ENCODE assay signal across 9 cellular contexts in the genomic region with DNA sequence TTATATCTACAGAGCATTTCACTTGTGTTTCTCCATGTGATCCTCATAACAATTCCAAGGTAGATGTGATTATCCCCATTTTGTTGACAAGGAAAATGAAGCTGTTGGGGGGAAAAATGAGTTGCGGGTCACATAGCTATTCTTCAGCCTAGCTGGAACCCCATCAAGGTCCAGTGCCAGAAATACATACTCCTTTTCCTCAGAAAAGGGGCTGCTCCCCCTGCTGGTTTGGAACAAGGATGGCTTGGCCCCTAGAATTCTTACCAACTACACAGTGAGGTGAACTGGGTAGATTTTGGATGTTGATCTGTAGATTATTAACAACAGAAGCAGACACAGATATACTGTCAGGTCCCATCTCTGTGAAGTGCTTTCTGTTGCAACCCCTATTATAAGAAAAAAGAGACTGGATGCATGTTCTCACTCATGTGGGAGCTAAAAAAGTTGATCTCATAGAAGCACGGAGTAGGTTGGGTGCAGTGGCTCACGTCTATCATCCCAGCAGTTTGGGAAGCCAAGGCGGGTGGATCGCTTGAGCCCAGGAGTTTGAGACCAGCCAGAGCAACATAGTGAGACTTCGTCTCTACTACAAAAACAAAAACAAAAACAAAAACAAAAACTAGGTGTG. TPM values are rescaled to one million over a fixed set of nuclear protein-coding genes. Genes with fewer than 3 reads are reported as not detected.
A peak's percentile ranks its signal among the peaks of the same experiment; 100 is the strongest.
DNase-seq lines count a peak whose midpoint lies in the region; ATAC-seq, FAIRE-seq and TF ChIP-seq lines count a peak whose summit lies in the region.
"Had no signal": no experiment of that assay in that cellular context is flagged by ENCODE, and none has a peak within 500 bp of the region (broad histone marks: within the 10 kb centered on the region; RNA-seq: fewer than 3 reads in every experiment).

No MANE protein-coding gene starts in this region.

- H3K4me1 ChIP-seq in astrocyte (ENCODE audit: insufficient read depth, low read length) (peaks cover 5% of the 10 kb centered on the region), stomach (peaks cover 0 to 11% (median 5%) of the 10 kb centered on the region in 4 donors)

- TF ChIP-seq EP300 in stomach (IDR thresholded peaks at IDR 0.05) = no peak

- H3K4me3 Mint-ChIP-seq in astrocyte (ENCODE audit: unreplicated experiment) = peak overlapping the region; percentile 21

- no peak overlapping the region for H3K27ac Mint-ChIP-seq in astrocyte (ENCODE audit: unreplicated experiment)

- H3K4me1 Mint-ChIP-seq in astrocyte (ENCODE audit: low read depth, unreplicated experiment) = peaks cover 5% of the 10 kb centered on the region

- FAIRE-seq in astrocyte (lab: Jason Lieb, UNC) = peak; percentile 64

- no peaks in the 10 kb centered on the region for H3K9me3 Mint-ChIP-seq in astrocyte (ENCODE audit: unreplicated experiment)

- DNase-seq in DMS 273 (lab: John Stamatoyannopoulos, UW; ENCODE audit: unreplicated experiment) = peak; percentile 67
- no peak for DNase-seq in DMS 273 treated with DMSO at 0.1 percent for 48 hours (lab: John Stamatoyannopoulos, UW)
- peak; percentile 71 for DNase-seq in RKO (ENCODE audit: low spot score)
- DNase-seq in astrocyte (ENCODE audit: low read depth) = peak; percentile 42
- DNase-seq in iris pigment epithelial cell (ENCODE audit: low read depth) = peak; percentile 66
- DNase-seq in stomach = peak; percentile 37
- no peak for DNase-seq in 8988T

- H3K4me2 ChIP-seq in astrocyte (ENCODE audit: low read length) = peak overlapping the region; percentile 0
- H3K4me2 ChIP-seq: BLaER1 had no signal

- no peaks in the 10 kb centered on the region for H3K79me2 ChIP-seq in astrocyte (ENCODE audit: insufficient read depth, low read length)

- H3K4me3 ChIP-seq in astrocyte (ENCODE audit: insufficient read depth, low read depth, low read length) (no peak overlapping the region), stomach (no peak overlapping the region)
- H3K4me3 ChIP-seq: BLaER1 had no signal

- no peak overlapping the region for H3K27ac ChIP-seq in astrocyte (ENCODE audit: low read depth, low read length)
- H3K27ac ChIP-seq in stomach = no peak overlapping the region
- H3K27ac ChIP-seq: BLaER1 had no signal

- H3K9me3 ChIP-seq in astrocyte (ENCODE audit: insufficient read depth, low read depth, low read length) = no peaks in the 10 kb centered on the region
- H3K9me3 ChIP-seq in stomach = no peaks in the 10 kb centered on the region
- H3K9me3 ChIP-seq: BLaER1 had no signal

- peak; percentile 82 for TF ChIP-seq CTCF in astrocyte (IDR thresholded peaks at IDR 0.05; ENCODE audit: insufficient read depth, low read depth, low read length)
- TF ChIP-seq CTCF in stomach (IDR thresholded peaks at IDR 0.05) = peak in 5 of 7 experiments; percentile 43 to 75 (median 57)

- peak overlapping the region; percentile 2 for H3K9ac ChIP-seq in astrocyte (ENCODE audit: low read length)

- H3K27me3 Mint-ChIP-seq in astrocyte (ENCODE audit: low read depth, unreplicated experiment) = no peaks in the 10 kb centered on the region

- peak; percentile 48 for ATAC-seq in HG03432 (IDR thresholded peaks at IDR 0.05; ENCODE audit: unreplicated experiment)

- no peak for TF ChIP-seq POLR2A in stomach (IDR thresholded peaks at IDR 0.05)

- 76 to 83% (median 78%) methylated on average over 6 of the region's 6 CpGs for WGBS in stomach, 5 donors

- H3K27me3 ChIP-seq in astrocyte (ENCODE audit: insufficient read depth, low read length) = no peaks in the 10 kb centered on the region
- H3K27me3 ChIP-seq in stomach = no peaks in the 10 kb centered on the region
- H3K27me3 ChIP-seq: BLaER1 had no signal

- intact Hi-C loops in stomach (cut with DNase I; ENCODE audit: low total_unique reads) = loop anchor here (10.0 kb wide), 1 partner anchor 45 kb away; no protein-coding TSS in a partner anchor

- H3K36me3 ChIP-seq in astrocyte (ENCODE audit: insufficient read depth, low read length) (peaks cover 7% of the 10 kb centered on the region), stomach (peaks cover 11 to 71% (median 62%) of the 10 kb centered on the region in 4 donors)

- peaks cover 31% of the 10 kb centered on the region for H3K36me3 Mint-ChIP-seq in astrocyte (ENCODE audit: low read depth, unreplicated experiment)

- peak overlapping the region; percentile 6 for H2AFZ ChIP-seq in astrocyte (ENCODE audit: low read depth, low read length)

- no peaks in the 10 kb centered on the region for H4K20me1 ChIP-seq in astrocyte (ENCODE audit: insufficient read depth, low read length)
- H4K20me1 ChIP-seq: BLaER1 had no signal

RNA-seq across cellular contexts. Expression of a gene that starts 8.9 kb away (rescaled TPM):
- 5.6 and 6.9 TPM in 2 replicates for total RNA-seq in astrocyte
- total RNA-seq in stomach = 10 to 100 TPM in 1 of 5 donors, 1 to 10 TPM in 4; 2.3 to 15.6 (median 3.5) TPM
- 1 to 10 TPM; 1.5 to 2.9 (median 2.4) TPM for polyA plus RNA-seq in stomach

RNA-seq across cellular contexts. Expression of a gene that starts 11.9 kb away (rescaled TPM):
- total RNA-seq in astrocyte = 39.4 and 45.9 TPM in 2 replicates
- total RNA-seq in stomach = 100 to 1,000 TPM in 4 of 5 donors, 10 to 100 TPM in 1; 22.3 to 929 (median 265) TPM
- polyA plus RNA-seq in stomach = 1,000 to 10,000 TPM; 1,182 to 1,748 (median 1,390) TPM

RNA-seq across cellular contexts. Expression of a gene that starts 32.7 kb away (rescaled TPM):
- total RNA-seq in astrocyte = 13.6 and 14.3 TPM in 2 replicates
- 10 to 100 TPM in 2 of 5 donors, 1 to 10 TPM in 3; 9.0 to 67.7 (median 10.0) TPM for total RNA-seq in stomach
- 10 to 100 TPM in 2 of 3 donors, 1 to 10 TPM in 1; 8.4 to 14.3 (median 11.8) TPM for polyA plus RNA-seq in stomach

RNA-seq across cellular contexts. Expression of a gene that starts 50.2 kb away (rescaled TPM):
- 2.6 and 3.8 TPM in 2 replicates for total RNA-seq in astrocyte
- total RNA-seq in stomach = 100 to 1,000 TPM; 218 to 367 (median 286) TPM
- 10 to 100 TPM; 26.6 to 45.9 (median 43.1) TPM for polyA plus RNA-seq in stomach

RNA-seq across cellular contexts. Expression of a gene that starts 55.9 kb away (rescaled TPM):
- total RNA-seq in astrocyte (110 and 127 TPM in 2 replicates), stomach (100 to 1,000 TPM in 1 of 5 donors, 10 to 100 TPM in 4; 17.1 to 100 (median 75.1) TPM)
- polyA plus RNA-seq in stomach = 10 to 100 TPM; 52.4 to 92.4 (median 61.3) TPM

Comparison
In these comparisons a context has a peak if more than half of its experiments do, and no peak if none do; other contexts are left out.
1. DNase-seq: peak in DMS 273 (single experiment), RKO (single experiment), astrocyte (single experiment), iris pigment epithelial cell (single experiment) and stomach (single experiment); none in DMS 273 treated with DMSO at 0.1 percent for 48 hours (single experiment) and 8988T (single experiment).